Comparison of ENCODE assay signal across 16 cellular contexts in the genomic region with DNA sequence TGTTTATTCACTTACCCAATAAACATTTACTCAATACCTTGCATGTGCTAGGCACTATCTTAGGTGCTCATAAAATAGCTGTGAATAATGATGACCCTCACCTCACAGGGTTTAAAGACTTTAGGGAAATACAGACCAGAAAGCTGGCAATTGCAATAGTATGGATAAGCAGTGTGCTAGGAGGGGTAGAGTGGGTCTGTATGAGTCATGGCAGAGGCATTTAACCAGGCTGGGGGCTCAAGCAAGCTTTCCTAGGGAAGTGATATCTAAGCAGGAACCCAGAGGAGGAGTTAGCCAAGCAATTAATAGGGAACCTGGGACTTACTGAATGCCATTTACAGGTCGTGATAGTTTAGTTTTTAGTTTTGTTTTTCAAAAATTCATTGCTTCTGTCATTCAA.
DNase-seq lines count a peak whose midpoint lies in the region; ATAC-seq and TF ChIP-seq lines count a peak whose summit lies in the region.
"Had no signal": no experiment of that assay in that cellular context is flagged by ENCODE, and none has a peak within 500 bp of the region (broad histone marks: within the 10 kb centered on the region; RNA-seq: fewer than 3 reads in every experiment).

No MANE protein-coding gene starts in this region.

- no peak overlapping the region for H4K5ac ChIP-seq in H9 (ENCODE audit: insufficient read length, low read depth, low read length)

- no peak overlapping the region for H3K4me2 ChIP-seq in H9 (ENCODE audit: insufficient read depth, insufficient read length, low read length)

- no peak overlapping the region for H3K4ac ChIP-seq in H9 (ENCODE audit: low read depth, low read length)

- no peaks in the 10 kb centered on the region for H3K23me2 ChIP-seq in H9 (ENCODE audit: insufficient read length, low read depth, low read length, poor library complexity, severe bottlenecking)

- H3K56ac ChIP-seq in H9 (ENCODE audit: insufficient read length, low read depth, low read length), result no peak overlapping the region

- H3K4me1 ChIP-seq in H9 (ENCODE audit: insufficient read depth, low read length), result no peaks in the 10 kb centered on the region; the same call in 1 of the 2 replicates
- H3K4me1 ChIP-seq: BE2C had no signal

- H3K79me1 ChIP-seq in H9 (ENCODE audit: insufficient read depth, low read depth, low read length, poor library complexity, severe bottlenecking), result no peaks in the 10 kb centered on the region

- no peaks in the 10 kb centered on the region for H3K27me3 Mint-ChIP-seq in H9 (ENCODE audit: low read depth)
- no peaks in the 10 kb centered on the region for H3K27me3 Mint-ChIP-seq in T-helper 2 cell treated with Interferon-gamma antibody and Interleukin-4, amounts not matched to agents 5 μg/mL and 100 μg/mL, for 36 hours (ENCODE audit: low read depth)
- H3K27me3 Mint-ChIP-seq in activated CD8-positive, alpha-beta memory T cell treated with anti-CD3 and anti-CD28 coated beads, Interleukin-2, amount 10 ng/mL, durations not matched to agents 7 days and 5 days, result no peaks in the 10 kb centered on the region

- H3K9ac ChIP-seq in H9 (ENCODE audit: extremely low read depth, insufficient read length, low read length), result no peak overlapping the region

- no peak overlapping the region for H2BK20ac ChIP-seq in H9 (ENCODE audit: low read depth, low read length, poor library complexity, severe bottlenecking)

- peaks cover 0 to 5% of the 10 kb centered on the region in 2 experiments; a peak in 1 of 5 replicates for H3K9me3 Mint-ChIP-seq in H9
- peaks cover 14% of the 10 kb centered on the region for H3K9me3 Mint-ChIP-seq in T-helper 2 cell treated with Interferon-gamma antibody and Interleukin-4, amounts not matched to agents 5 μg/mL and 100 μg/mL, for 36 hours
- peaks cover 7% of the 10 kb centered on the region for H3K9me3 Mint-ChIP-seq in activated CD8-positive, alpha-beta memory T cell treated with anti-CD3 and anti-CD28 coated beads, Interleukin-2, amount 10 ng/mL, durations not matched to agents 7 days and 5 days (ENCODE audit: low read depth)

- no peak overlapping the region for H2BK12ac ChIP-seq in H9 (ENCODE audit: insufficient read length, low read depth, low read length)

- H2BK5ac ChIP-seq in H9 (ENCODE audit: insufficient read length, low read length), result no peak overlapping the region

- no peak overlapping the region for H3K23ac ChIP-seq in H9 (ENCODE audit: insufficient read length, low read depth, low read length)

- H3K27ac Mint-ChIP-seq in H9, result no peak overlapping the region
- no peak overlapping the region for H3K27ac Mint-ChIP-seq in T-helper 2 cell treated with Interferon-gamma antibody and Interleukin-4, amounts not matched to agents 5 μg/mL and 100 μg/mL, for 36 hours
- H3K27ac Mint-ChIP-seq in activated CD8-positive, alpha-beta memory T cell treated with anti-CD3 and anti-CD28 coated beads, Interleukin-2, amount 10 ng/mL, durations not matched to agents 7 days and 5 days, result no peak overlapping the region
- H3K27ac Mint-ChIP-seq: CD4-positive, alpha-beta memory T cell had no signal

- H2BK120ac ChIP-seq in H9 (ENCODE audit: low read depth, low read length, poor library complexity, severe bottlenecking), result no peak overlapping the region

- no peak overlapping the region for H2AFZ ChIP-seq in H9 (ENCODE audit: low read length)

- WGBS in H9 (ENCODE audit: extremely low coverage, insufficient read length, low lambda C conversion rate), result no CpG with 5 or more reads among the region's 1 CpG

- H3K27me3 ChIP-seq in H9 (ENCODE audit: insufficient read depth, low read length), result no peaks in the 10 kb centered on the region
- H3K27me3 ChIP-seq: BE2C, MG63 had no signal

- POLR2A ChIA-PET in RWPE1 (lab: Yijun Ruan, JAX; ENCODE audit: low non-redundant PET), result no interaction called here

- no peak overlapping the region for H3K27ac ChIP-seq in H9 (ENCODE audit: insufficient read length, low read depth, low read length)
- H3K27ac ChIP-seq in RWPE1, result no peak overlapping the region

- H3K14ac ChIP-seq in H9 (ENCODE audit: insufficient read depth, low read length), result no peak overlapping the region

- TF ChIP-seq CTCF in H9 (conservative IDR thresholded peaks at IDR 0.05) (no peak), RWPE1 (conservative IDR thresholded peaks at IDR 0.05; ENCODE audit: low read depth) (no peak)

- no peak overlapping the region for H3K4me3 Mint-ChIP-seq in H9
- no peak overlapping the region for H3K4me3 Mint-ChIP-seq in T-helper 2 cell treated with Interferon-gamma antibody and Interleukin-4, amounts not matched to agents 5 μg/mL and 100 μg/mL, for 36 hours
- H3K4me3 Mint-ChIP-seq in activated CD8-positive, alpha-beta memory T cell treated with anti-CD3 and anti-CD28 coated beads, Interleukin-2, amount 10 ng/mL, durations not matched to agents 7 days and 5 days, result no peak overlapping the region
- H3K4me3 Mint-ChIP-seq: CD4-positive, alpha-beta memory T cell had no signal

- H3T11ph ChIP-seq in H9 (ENCODE audit: low read length), result no peak overlapping the region

- no peak overlapping the region for H4K91ac ChIP-seq in H9 (ENCODE audit: insufficient read length, low read depth, low read length)

- no peak for ATAC-seq in activated CD8-positive, alpha-beta memory T cell treated with anti-CD3 and anti-CD28 coated beads, Interleukin-2, amount 10 ng/mL, durations not matched to agents 7 days and 5 days

- peak; percentile 59 for DNase-seq in H9
- peak; percentile 47 for DNase-seq in glomerular visceral epithelial cell (ENCODE audit: extremely low spot score)
- DNase-seq in kidney glomerular epithelial cell (lab: John Stamatoyannopoulos, UW), result peak; percentile 15
- peak; percentile 51 for DNase-seq in renal cortical epithelial cell (ENCODE audit: low read depth)
- DNase-seq in RWPE1 (ENCODE audit: low spot score), result no peak
- no peak for DNase-seq in NCI-H1694 (lab: John Stamatoyannopoulos, UW)
- no peak for DNase-seq in T-helper 2 cell treated with Interferon-gamma antibody and Interleukin-4, amounts not matched to agents 5 μg/mL and 100 μg/mL, for 36 hours (ENCODE audit: low spot score)
- no peak for DNase-seq in activated CD8-positive, alpha-beta memory T cell treated with anti-CD3 and anti-CD28 coated beads, Interleukin-2, amount 10 ng/mL, durations not matched to agents 7 days and 5 days
- DNase-seq: BE2C; CD4-positive, alpha-beta memory T cell; GOT3; MG63; NCI-H1105; NCI-H187; NCI-H2171 treated with DMSO at 0.1 percent for 48 hours; SIG-M5 had no signal

- H4K20me1 ChIP-seq in H9 (ENCODE audit: control insufficient read depth, insufficient read depth, insufficient read length), result no peaks in the 10 kb centered on the region

- CTCF ChIA-PET in RWPE1 (lab: Yijun Ruan, JAX), result no interaction called here
- CTCF ChIA-PET in activated CD8-positive, alpha-beta memory T cell treated with anti-CD3 and anti-CD28 coated beads, Interleukin-2, amount 10 ng/mL, durations not matched to agents 7 days and 5 days (lab: Charles Lee), result no interaction called here

- no peaks in the 10 kb centered on the region for H3K9me3 ChIP-seq in H9 (ENCODE audit: control insufficient read depth, low read depth, low read length)
- H3K9me3 ChIP-seq: BE2C, MG63 had no signal

- no peak overlapping the region for H3K18ac ChIP-seq in H9 (ENCODE audit: insufficient read length, low read depth, low read length)

- H2AK5ac ChIP-seq in H9 (ENCODE audit: insufficient read length, low read length), result no peak overlapping the region

- no peaks in the 10 kb centered on the region for H3K79me2 ChIP-seq in H9 (ENCODE audit: insufficient read depth, low read length)

- no peak overlapping the region for H2BK15ac ChIP-seq in H9 (ENCODE audit: low read depth, low read length)

- H4K8ac ChIP-seq in H9 (replicated peaks; ENCODE audit: insufficient read length, low read depth, low read length), result no peak overlapping the region

- peaks cover 8 to 9% of the 10 kb centered on the region in 2 experiments; a peak in 3 of 4 replicates for H3K4me1 Mint-ChIP-seq in H9
- H3K4me1 Mint-ChIP-seq in T-helper 2 cell treated with Interferon-gamma antibody and Interleukin-4, amounts not matched to agents 5 μg/mL and 100 μg/mL, for 36 hours (ENCODE audit: low read depth), result no peaks in the 10 kb centered on the region
- H3K4me1 Mint-ChIP-seq in activated CD8-positive, alpha-beta memory T cell treated with anti-CD3 and anti-CD28 coated beads, Interleukin-2, amount 10 ng/mL, durations not matched to agents 7 days and 5 days, result no peaks in the 10 kb centered on the region
- H3K4me1 Mint-ChIP-seq: CD4-positive, alpha-beta memory T cell had no signal

- no peaks in the 10 kb centered on the region for H3K36me3 Mint-ChIP-seq in H9 (ENCODE audit: insufficient read depth in 1 of 3, low read depth in 3 of 3)
- H3K36me3 Mint-ChIP-seq in T-helper 2 cell treated with Interferon-gamma antibody and Interleukin-4, amounts not matched to agents 5 μg/mL and 100 μg/mL, for 36 hours (ENCODE audit: low read depth), result no peaks in the 10 kb centered on the region
- H3K36me3 Mint-ChIP-seq in activated CD8-positive, alpha-beta memory T cell treated with anti-CD3 and anti-CD28 coated beads, Interleukin-2, amount 10 ng/mL, durations not matched to agents 7 days and 5 days, result no peaks in the 10 kb centered on the region
- H3K36me3 Mint-ChIP-seq: CD4-positive, alpha-beta memory T cell had no signal

Comparison
In these comparisons a context has a peak if more than half of its experiments do, and no peak if none do; other contexts are left out.
1. DNase-seq: peak in H9 (single experiment), glomerular visceral epithelial cell (single experiment), kidney glomerular epithelial cell (single experiment) and renal cortical epithelial cell (single experiment); none in RWPE1 (single experiment), NCI-H1694 (single experiment), T-helper 2 cell treated with Interferon-gamma antibody and Interleukin-4, amounts not matched to agents 5 μg/mL and 100 μg/mL, for 36 hours (single experiment) and activated CD8-positive, alpha-beta memory T cell treated with anti-CD3 and anti-CD28 coated beads, Interleukin-2, amount 10 ng/mL, durations not matched to agents 7 days and 5 days (single experiment).